9 cellular contexts compared by ENCODE assay signal in genomic region chr20:22795897-22796296, GRCh38.
DNase-seq lines count a peak whose midpoint lies in the region; ATAC-seq and TF ChIP-seq lines count a peak whose summit lies in the region.
"Had no signal": no experiment of that assay in that cellular context is flagged by ENCODE, and none has a peak within 500 bp of the region (broad histone marks: within the 10 kb centered on the region; RNA-seq: fewer than 3 reads in every experiment).

No MANE protein-coding gene starts in this region.

- peak overlapping the region; percentile 98 for H3K18ac ChIP-seq in IMR-90 (ENCODE audit: low read depth, low read length)

- H4K20me1 ChIP-seq in IMR-90 (ENCODE audit: insufficient read depth, low read length) (no peaks in the 10 kb centered on the region), MM.1S (ENCODE audit: insufficient read depth, low read length) (no peaks in the 10 kb centered on the region)

- peak overlapping the region; percentile 99 for H2BK120ac ChIP-seq in IMR-90 (ENCODE audit: low read depth, low read length)

- TF ChIP-seq RAD21 in IMR-90 (IDR thresholded peaks at IDR 0.05; ENCODE audit: low read length): peak; percentile 6; the same call in 1 of the 2 replicates

- peak overlapping the region; percentile 57; the same call in 1 of the 2 replicates for H3K9ac ChIP-seq in IMR-90 (ENCODE audit: low read depth, low read length)
- no peak overlapping the region for H3K9ac ChIP-seq in MM.1S (ENCODE audit: low read length)

- H2AFZ ChIP-seq in IMR-90 (replicated peaks; ENCODE audit: low read length, poor library complexity) (peak overlapping the region; percentile 81), MM.1S (ENCODE audit: low read length) (no peak overlapping the region)

- no peak overlapping the region for H3K4me3 ChIP-seq in IMR-90 (ENCODE audit: insufficient read depth, low read depth, low read length)
- no peak overlapping the region for H3K4me3 ChIP-seq in choroid plexus epithelial cell (ENCODE audit: low read depth, low read length)
- H3K4me3 ChIP-seq in transverse colon: no peak overlapping the region
- H3K4me3 ChIP-seq in MM.1S (ENCODE audit: low read length): no peak overlapping the region

- no peak for TF ChIP-seq CTCF in IMR-90 (conservative IDR thresholded peaks at IDR 0.05; ENCODE audit: low read depth, low read length)
- TF ChIP-seq CTCF in choroid plexus epithelial cell (conservative IDR thresholded peaks at IDR 0.05; ENCODE audit: low read depth, low read length): no peak
- TF ChIP-seq CTCF in transverse colon (IDR thresholded peaks at IDR 0.05): no peak
- no peak for TF ChIP-seq CTCF in MM.1S (IDR thresholded peaks at IDR 0.05; ENCODE audit: low read length)

- CTCF ChIA-PET in IMR-90 (lab: Yijun Ruan, JAX): no interaction called here

- H3K4me1 ChIP-seq in IMR-90 (ENCODE audit: control insufficient read depth, insufficient read depth, low read length) (peaks cover 10% of the 10 kb centered on the region), transverse colon (no peaks in the 10 kb centered on the region), MM.1S (ENCODE audit: low read length) (no peaks in the 10 kb centered on the region)

- peak overlapping the region; percentile 87 to 94 for H4K8ac ChIP-seq in IMR-90 (ENCODE audit: low read depth in 2 of 2, low read length in 2 of 2)

- no peak for TF ChIP-seq EP300 in transverse colon (IDR thresholded peaks at IDR 0.05; ENCODE audit: low read depth)

- BruUV-seq in IMR-90 (replicated peaks; lab: Mats Ljungman, UMichigan): no TSS peak

- H3K9me1 ChIP-seq in IMR-90 (ENCODE audit: insufficient read depth, low read length): peaks cover 7% of the 10 kb centered on the region; the same call in 1 of the 2 replicates

- no peaks in the 10 kb centered on the region for H3K79me1 ChIP-seq in IMR-90 (ENCODE audit: low read depth in 1 of 2, low read length in 2 of 2)

- H2AK9ac ChIP-seq in IMR-90 (replicated peaks; ENCODE audit: low read depth, low read length, poor library complexity): peak overlapping the region; percentile 84

- H3K56ac ChIP-seq in IMR-90 (ENCODE audit: extremely low read depth, insufficient read depth, low read length): peak overlapping the region; percentile 92

- H3K4me2 ChIP-seq in IMR-90 (ENCODE audit: low read depth, low read length): peak overlapping the region; percentile 73; the same call in 1 of the 2 replicates
- no peak overlapping the region for H3K4me2 ChIP-seq in MM.1S (ENCODE audit: low read depth, low read length)

- H2BK5ac ChIP-seq in IMR-90 (ENCODE audit: low read depth, low read length, poor library complexity, severe bottlenecking): peak overlapping the region; percentile 98

- no peaks in the 10 kb centered on the region for H3K9me2 ChIP-seq in MM.1S (replicated peaks; ENCODE audit: insufficient read depth, low read length)

- peak overlapping the region; percentile 96 for H2BK15ac ChIP-seq in IMR-90 (ENCODE audit: low read depth, low read length)

- H3K23ac ChIP-seq in IMR-90 (ENCODE audit: low read depth, low read length): peak overlapping the region; percentile 98

- DNase-seq in IMR-90 (peak; percentile 99), choroid plexus epithelial cell (ENCODE audit: low read depth) (peak; percentile 97), kidney tubule cell (ENCODE audit: low spot score) (peak; percentile 99), transverse colon (peak; percentile 33), MM.1S (no peak)
- no peak for DNase-seq in stimulated activated naive CD4-positive, alpha-beta T cell treated with Interleukin-2 at 50 U/mL for 16 hours (lab: John Stamatoyannopoulos, UW)
- DNase-seq: NCI-H1092 treated with DMSO at 0.1 percent for 48 hours had no signal

- intact Hi-C loops in IMR-90 (cut with micrococcal nuclease): loop anchor here (1.0 to 2.0 kb wide), 2 partner anchors 433 to 554 kb away; partner anchors contain the start of gene NXT1
- intact Hi-C loops in transverse colon (cut with DNase I; ENCODE audit: low total_unique reads): no loop called here

- peak overlapping the region; percentile 91; the same call in 1 of the 2 replicates for H2AK5ac ChIP-seq in IMR-90 (ENCODE audit: low read depth, low read length)

- H3K79me2 ChIP-seq in MM.1S (ENCODE audit: low read length): no peaks in the 10 kb centered on the region

- peak; percentile 92 for ATAC-seq in IMR-90 (ENCODE audit: low read depth)
- ATAC-seq in HG02870 (IDR thresholded peaks at IDR 0.05; ENCODE audit: unreplicated experiment): no peak
- ATAC-seq in HG03039 (IDR thresholded peaks at IDR 0.05; ENCODE audit: unreplicated experiment): no peak

- H3K9me3 ChIP-seq in IMR-90 (ENCODE audit: control insufficient read depth, insufficient read depth, low read length) (no peaks in the 10 kb centered on the region), transverse colon (no peaks in the 10 kb centered on the region), MM.1S (replicated peaks; ENCODE audit: insufficient read depth, low read length) (no peaks in the 10 kb centered on the region)

- H3K4ac ChIP-seq in IMR-90 (ENCODE audit: low read depth, low read length): peak overlapping the region; percentile 98

- H4K91ac ChIP-seq in IMR-90 (ENCODE audit: insufficient read depth, low read depth, low read length): peak overlapping the region; percentile 99

- peak overlapping the region; percentile 91; the same call in 1 of the 2 replicates for H4K5ac ChIP-seq in IMR-90 (ENCODE audit: low read depth, low read length)

- TF ChIP-seq POLR2A in IMR-90 (IDR thresholded peaks at IDR 0.05; ENCODE audit: low read depth, low read length) (no peak), transverse colon (IDR thresholded peaks at IDR 0.05) (no peak)

- POLR2A ChIA-PET in IMR-90 (lab: Charles Lee; ENCODE audit: unreplicated experiment): no interaction called here

- H2BK20ac ChIP-seq in IMR-90 (ENCODE audit: low read depth, low read length): peak overlapping the region; percentile 99

- 0% methylated on average over 3 of the region's 5 CpGs; no CpG with 5 or more reads in 1 of the 2 experiments for whole genome bisulfite sequencing in IMR-90 (ENCODE audit: extremely low coverage in 2 of 2, insufficient read length in 1 of 2), 2 experiments
- 41 to 53% methylated on average over 3 to 5 of the region's 5 CpGs for WGBS in transverse colon (ENCODE audit: low coverage in 1 of 2), 2 donors

- peak overlapping the region; percentile 88 for H3K27ac ChIP-seq in IMR-90 (ENCODE audit: insufficient read depth, low read length)
- peak overlapping the region in 2 of 4 donors; percentile 29 to 34 for H3K27ac ChIP-seq in transverse colon
- no peak overlapping the region for H3K27ac ChIP-seq in MM.1S (ENCODE audit: low read length)

- peak overlapping the region; percentile 95; the same call in 1 of the 2 replicates for H3K14ac ChIP-seq in IMR-90 (replicated peaks; ENCODE audit: low read depth, low read length)

- dilution Hi-C loops in IMR-90 (cut with HindIII; ENCODE audit: low sequenced_read_pairs, unreplicated experiment): no loop called here

- H3F3A ChIP-seq in MM.1S (ENCODE audit: insufficient read depth, low read length): no peaks in the 10 kb centered on the region

- H3K36me3 ChIP-seq in IMR-90 (ENCODE audit: control insufficient read depth, insufficient read depth, low read length): no peaks in the 10 kb centered on the region
- H3K36me3 ChIP-seq in transverse colon: no peaks in the 10 kb centered on the region
- no peaks in the 10 kb centered on the region for H3K36me3 ChIP-seq in MM.1S (replicated peaks; ENCODE audit: insufficient read depth, low read length)

- H3K27me3 ChIP-seq in IMR-90 (ENCODE audit: control insufficient read depth, insufficient read depth, low read length) (peaks cover 2% of the 10 kb centered on the region; the same call in 1 of the 2 replicates), transverse colon (no peaks in the 10 kb centered on the region), MM.1S (replicated peaks; ENCODE audit: insufficient read depth, low read length) (no peaks in the 10 kb centered on the region)

- in situ Hi-C loops in IMR-90 (cut with MboI; ENCODE audit: low sequenced_read_pairs) (no loop called here), transverse colon (cut with MboI; ENCODE audit: low pct_ligation_motif_present in 1 of 4, low pct_unique_long_range_greater_than_20kb in 1 of 4, low sequenced_read_pairs in 3 of 4) (no loop called here)

TF ChIP-seq in IMR-90, 13 proteins besides CTCF, POLR2A, EP300 and RAD21:
- TF ChIP-seq CHD1 (IDR thresholded peaks at IDR 0.05; ENCODE audit: low read depth, low read length) (no peak), CEBPB (IDR thresholded peaks at IDR 0.05; ENCODE audit: low read depth, low read length) (peak; percentile 86), RCOR1 (IDR thresholded peaks at IDR 0.05; ENCODE audit: insufficient replicate concordance, low read length) (no peak), BHLHE40 (IDR thresholded peaks at IDR 0.05; ENCODE audit: low read depth, low read length) (peak; percentile 36), MAFK (IDR thresholded peaks at IDR 0.05; ENCODE audit: low read depth, low read length) (peak; percentile 49; the same call in 1 of the 2 replicates), MAZ (IDR thresholded peaks at IDR 0.05; ENCODE audit: borderline replicate concordance, low read depth, low read length) (no peak), FOS (IDR thresholded peaks at IDR 0.05; ENCODE audit: low read depth, low read length) (peak; percentile 77; the same call in 1 of the 2 replicates)

Comparison
In these comparisons a context has a peak if more than half of its experiments do, and no peak if none do; other contexts are left out.
1. DNase-seq: peak in IMR-90 (single experiment), choroid plexus epithelial cell (single experiment), kidney tubule cell (single experiment) and transverse colon (single experiment); none in stimulated activated naive CD4-positive, alpha-beta T cell treated with Interleukin-2 at 50 U/mL for 16 hours (single experiment) and MM.1S (single experiment).